11 cellular contexts compared by ENCODE assay signal in the genomic region with DNA sequence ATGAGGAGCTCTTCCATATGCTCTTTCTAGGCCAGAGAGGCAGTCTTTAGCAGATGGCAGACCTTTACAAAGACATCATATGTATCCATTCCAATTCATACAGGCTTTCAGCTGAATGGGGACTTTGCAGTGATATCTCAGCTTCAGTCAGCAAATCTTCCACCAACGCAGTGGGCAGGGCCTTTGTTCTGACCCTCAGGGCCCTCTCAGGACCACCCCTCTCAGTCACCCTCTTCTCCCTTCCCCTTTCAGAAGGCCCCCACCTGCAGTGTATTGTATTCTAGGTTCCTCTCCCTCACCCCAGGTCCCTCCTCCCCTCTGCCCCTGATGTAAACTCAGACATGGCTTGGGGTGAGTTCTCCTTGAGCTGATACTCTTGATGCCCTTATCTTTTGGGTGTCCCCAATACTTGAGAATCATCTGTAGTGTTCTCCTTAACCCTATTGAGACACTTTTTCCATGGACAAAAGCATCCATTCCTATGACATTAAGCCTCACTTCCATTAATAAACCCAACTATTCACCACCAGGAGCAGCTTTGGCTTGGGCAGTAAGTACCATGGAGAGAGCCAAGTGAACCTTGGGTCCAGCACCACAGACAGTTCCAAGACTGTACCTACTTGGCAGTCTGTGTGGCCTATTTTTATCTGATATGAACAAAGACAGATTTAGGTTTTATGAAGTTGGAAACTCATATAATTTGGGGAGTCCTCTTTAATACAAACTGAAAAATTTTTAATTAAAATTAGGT.
DNase-seq lines count a peak whose midpoint lies in the region; ATAC-seq and TF ChIP-seq lines count a peak whose summit lies in the region.
"Had no signal": no experiment of that assay in that cellular context is flagged by ENCODE, and none has a peak within 500 bp of the region (broad histone marks: within the 10 kb centered on the region; RNA-seq: fewer than 3 reads in every experiment).

No MANE protein-coding gene starts in this region.

- no peaks in the 10 kb centered on the region for H4K20me1 ChIP-seq in fibroblast of lung (ENCODE audit: control insufficient read depth, extremely low read depth, insufficient read depth, low read length)

- no peak overlapping the region for H3K9ac ChIP-seq in fibroblast of lung (ENCODE audit: insufficient read depth, low read length)

- TF ChIP-seq CTCF in RWPE2 (IDR thresholded peaks at IDR 0.05; ENCODE audit: poor library complexity, severe bottlenecking) (no peak), fibroblast of lung (conservative IDR thresholded peaks at IDR 0.05 in 1 of 2, IDR thresholded peaks at IDR 0.05 in 1 of 2; ENCODE audit: low read depth in 1 of 2, low read length in 2 of 2) (no peak)

- ATAC-seq in RWPE2 (ENCODE audit: low read depth) (peak; percentile 80; the same call in 2 of the 3 replicates), HG03469 (IDR thresholded peaks at IDR 0.05; ENCODE audit: unreplicated experiment) (no peak)

- no peaks in the 10 kb centered on the region for H3K36me3 ChIP-seq in RWPE2 (ENCODE audit: low read depth)
- H3K36me3 ChIP-seq in fibroblast of lung (ENCODE audit: control insufficient read depth, insufficient read depth, low read length), result no peaks in the 10 kb centered on the region
- H3K36me3 ChIP-seq: MG63, suprapubic skin had no signal

- no peak overlapping the region for H3K4me2 ChIP-seq in fibroblast of lung (ENCODE audit: extremely low read depth, insufficient read depth, low read length)

- H3K27ac ChIP-seq in RWPE2 (ENCODE audit: poor library complexity, severe bottlenecking) (no peak overlapping the region), fibroblast of lung (ENCODE audit: insufficient read depth, low read length) (no peak overlapping the region)
- H3K27ac ChIP-seq: suprapubic skin had no signal

- no peak overlapping the region for H2AFZ ChIP-seq in fibroblast of lung (ENCODE audit: low read length)

- H3K79me2 ChIP-seq in fibroblast of lung (ENCODE audit: control insufficient read depth, insufficient read depth, low read length), result no peaks in the 10 kb centered on the region

- H3K4me3 ChIP-seq in RWPE2 (ENCODE audit: severe bottlenecking), result no peak overlapping the region
- no peak overlapping the region for H3K4me3 ChIP-seq in fibroblast of lung (replicated peaks in 1 of 4; ENCODE audit: control extremely low read depth in 1 of 4, insufficient read depth in 1 of 4, low read depth in 3 of 4, low read length in 4 of 4)
- H3K4me3 ChIP-seq: MG63, suprapubic skin had no signal

- DNase-seq in HPDE6-E6E7 (ENCODE audit: extremely low spot score) (peak; percentile 20), RWPE2 (ENCODE audit: low spot score) (no peak), fibroblast of lung (ENCODE audit: low read depth in 2 of 2) (peak; percentile 53 to 54), renal cortical epithelial cell (ENCODE audit: low read depth) (peak; percentile 46), GOT3 (lab: John Stamatoyannopoulos, UW) (no peak), DMS153 (lab: John Stamatoyannopoulos, UW) (no peak)
- DNase-seq: activated naive CD4-positive, alpha-beta T cell treated with Interleukin-2 at 50 U/mL for 16 hours; H9; MG63 had no signal

- H3K9me3 ChIP-seq in RWPE2 (ENCODE audit: severe bottlenecking) (no peaks in the 10 kb centered on the region), fibroblast of lung (ENCODE audit: control insufficient read depth, insufficient read depth, low read depth, low read length) (no peaks in the 10 kb centered on the region)
- H3K9me3 ChIP-seq: MG63, suprapubic skin had no signal

- H3K27me3 ChIP-seq in RWPE2 (ENCODE audit: insufficient read depth, poor library complexity, severe bottlenecking), result peaks cover 9% of the 10 kb centered on the region
- no peaks in the 10 kb centered on the region for H3K27me3 ChIP-seq in fibroblast of lung (ENCODE audit: control insufficient read depth, insufficient read depth, low read length)

- H3K4me1 ChIP-seq in RWPE2 (ENCODE audit: insufficient read depth, poor library complexity, severe bottlenecking) (no peaks in the 10 kb centered on the region), fibroblast of lung (ENCODE audit: control insufficient read depth, extremely low read depth, insufficient read depth, low read length) (no peaks in the 10 kb centered on the region)
- H3K4me1 ChIP-seq: suprapubic skin had no signal

Comparison
In these comparisons a context has a peak if more than half of its experiments do, and no peak if none do; other contexts are left out.
1. DNase-seq: peak in HPDE6-E6E7 (single experiment), fibroblast of lung (2 of 2) and renal cortical epithelial cell (single experiment); none in RWPE2 (single experiment), GOT3 (single experiment) and DMS153 (single experiment).